In genomic region chr6:39971131-39971530, GRCh38 we compare ENCODE assay signal across 2 cellular contexts. TPM values are rescaled to one million over a fixed set of nuclear protein-coding genes. Genes with fewer than 3 reads are reported as not detected.
"Had no signal": no experiment of that assay in that cellular context is flagged by ENCODE, and none has a peak within 500 bp of the region (broad histone marks: within the 10 kb centered on the region; RNA-seq: fewer than 3 reads in every experiment).

No MANE protein-coding gene starts in this region.

RNA-seq across cellular contexts. Expression of gene MOCS1, which starts 36.9 kb away (rescaled TPM):
- total RNA-seq: OCI-LY7, PC-9 had no signal
